22 cellular contexts compared by ENCODE assay signal in genomic region chrX:153868576-153869472, GRCh38. TPM values are rescaled to one million over a fixed set of nuclear protein-coding genes. Genes with fewer than 3 reads are reported as not detected.
A peak's percentile ranks its signal among the peaks of the same experiment; 100 is the strongest.
DNase-seq lines count a peak whose midpoint lies in the region; ATAC-seq, FAIRE-seq and TF ChIP-seq lines count a peak whose summit lies in the region.
"Had no signal": no experiment of that assay in that cellular context is flagged by ENCODE, and none has a peak within 500 bp of the region (broad histone marks: within the 10 kb centered on the region; RNA-seq: fewer than 3 reads in every experiment).

No MANE protein-coding gene starts in this region.

- no peak overlapping the region for H3K27ac ChIP-seq in lower lobe of right lung
- H3K27ac ChIP-seq: BLaER1 had no signal

- no peaks in the 10 kb centered on the region for H3K36me3 Mint-ChIP-seq in chondrocyte (ENCODE audit: low read depth)
- H3K36me3 Mint-ChIP-seq: CD14-positive monocyte; CD4-positive, alpha-beta memory T cell had no signal

- no peaks in the 10 kb centered on the region for H3K36me3 ChIP-seq in lower lobe of right lung

- H3K4me1 ChIP-seq in lower lobe of right lung = no peaks in the 10 kb centered on the region

- intact Hi-C loops in posterior vena cava (cut with DNase I) (no loop called here), lower lobe of right lung (cut with DNase I) (no loop called here)

- peak; percentile 9 for DNase-seq in activated effector memory CD4-positive, alpha-beta T cell treated with anti-CD3 and anti-CD28 coated beads, Interleukin-2, amount 50 U/mL, for 16 hours
- no peak for DNase-seq in activated effector memory CD4-positive, alpha-beta T cell treated with Interleukin-2 at 50 U/mL for 16 hours
- DNase-seq in GM12892 (ENCODE audit: insufficient read length) (peak; percentile 13), chondrocyte (ENCODE audit: low spot score) (peak; percentile 79), posterior vena cava (ENCODE audit: low spot score) (peak; percentile 75), GM19240 (ENCODE audit: insufficient read length, low spot score) (no peak), lower lobe of right lung (no peak)
- DNase-seq in central memory CD4-positive, alpha-beta T cell = no peak
- DNase-seq: CD4-positive, alpha-beta memory T cell; DMS153; DMS79; GDM1; GOT3; H9 had no signal

- no peaks in the 10 kb centered on the region for H3K4me1 Mint-ChIP-seq in chondrocyte (ENCODE audit: low read depth)
- H3K4me1 Mint-ChIP-seq: CD14-positive monocyte; CD4-positive, alpha-beta memory T cell; IgD-negative memory B cell had no signal

- no peaks in the 10 kb centered on the region for H3K27me3 Mint-ChIP-seq in chondrocyte (ENCODE audit: low read depth)
- H3K27me3 Mint-ChIP-seq: CD4-positive, alpha-beta memory T cell had no signal

- no peak for TF ChIP-seq POLR2A in GM12892 (IDR thresholded peaks at IDR 0.05; ENCODE audit: low read depth, low read length)

- H3K4me3 ChIP-seq in lower lobe of right lung = no peak overlapping the region
- H3K4me3 ChIP-seq: BLaER1 had no signal

- no peak overlapping the region for H3K4me3 Mint-ChIP-seq in chondrocyte (ENCODE audit: unreplicated experiment)
- H3K4me3 Mint-ChIP-seq: CD14-positive monocyte; CD4-positive, alpha-beta memory T cell; H9; IgD-negative memory B cell had no signal

- TF ChIP-seq CTCF in chondrocyte (IDR thresholded peaks at IDR 0.05) (no peak), lower lobe of right lung (IDR thresholded peaks at IDR 0.05) (no peak)

- FAIRE-seq in GM12892 (lab: Jason Lieb, UNC) = no peak
- FAIRE-seq: GM18507, HepG2 had no signal

- no peak for ATAC-seq in lower lobe of right lung
- ATAC-seq: HepG2 had no signal

- no peaks in the 10 kb centered on the region for H3K27me3 ChIP-seq in lower lobe of right lung (ENCODE audit: low read depth)

- H3K9me3 ChIP-seq in lower lobe of right lung = no peaks in the 10 kb centered on the region
- H3K9me3 ChIP-seq: BLaER1 had no signal

- no peaks in the 10 kb centered on the region for H3K9me3 Mint-ChIP-seq in chondrocyte (ENCODE audit: low read depth)
- H3K9me3 Mint-ChIP-seq: CD4-positive, alpha-beta memory T cell; IgD-negative memory B cell had no signal

- H3K27ac Mint-ChIP-seq in chondrocyte (ENCODE audit: unreplicated experiment) = no peak overlapping the region
- H3K27ac Mint-ChIP-seq: CD14-positive monocyte; CD4-positive, alpha-beta memory T cell; H9; IgD-negative memory B cell had no signal

RNA-seq across cellular contexts. Expression of gene L1CAM, which starts 17.1 kb away (rescaled TPM):
- 0.21 TPM for polyA plus RNA-seq in GM12892 (2012; ENCODE audit: missing spikeins)
- total RNA-seq in chondrocyte = 2.2 to 2.9 TPM (median 2.5 TPM) in 3 replicates
- total RNA-seq in posterior vena cava = 1 to 10 TPM; 3.8 to 4.4 TPM
- total RNA-seq in lower lobe of right lung = 1.6 TPM
- polyA plus RNA-seq: CD14-positive monocyte had no signal

RNA-seq across cellular contexts. Expression of gene AVPR2, which starts 35.6 kb away (rescaled TPM):
- 0.17 TPM for polyA plus RNA-seq in GM12892 (2012; ENCODE audit: missing spikeins)
- total RNA-seq in chondrocyte (not detected in 3 replicates), posterior vena cava (1 to 10 TPM; 1.4 to 2.0 TPM), lower lobe of right lung (1.9 TPM)
- total RNA-seq: A673; CD4-positive, alpha-beta memory T cell; Daoy; H9; HepG2 had no signal
- polyA plus RNA-seq: AG04450, HepG2, IgD-negative memory B cell had no signal

RNA-seq across cellular contexts. Expression of gene PDZD4, which starts 38.5 kb away (rescaled TPM):
- polyA plus RNA-seq in GM12892 (2012; ENCODE audit: missing spikeins) = not detected
- total RNA-seq in chondrocyte (24.8 to 27.2 TPM (median 25.4 TPM) in 3 replicates), posterior vena cava (10 to 100 TPM; 21.0 to 22.9 TPM), lower lobe of right lung (8.5 TPM)
- total RNA-seq: HepG2 had no signal
- polyA plus RNA-seq: CD14-positive monocyte, HepG2 had no signal

RNA-seq across cellular contexts. Expression of gene ARHGAP4, which starts 57.2 kb away (rescaled TPM):
- polyA plus RNA-seq in GM12892 (2012; ENCODE audit: missing spikeins) = 23.2 TPM
- total RNA-seq in chondrocyte = 2.8 to 3.7 TPM (median 3.1 TPM) in 3 replicates
- 10 to 100 TPM; 36.3 to 47.1 TPM for total RNA-seq in posterior vena cava
- 70.7 TPM for total RNA-seq in lower lobe of right lung

Comparison
In these comparisons a context has a peak if more than half of its experiments do, and no peak if none do; other contexts are left out.
1. DNase-seq: peak in activated effector memory CD4-positive, alpha-beta T cell treated with anti-CD3 and anti-CD28 coated beads, Interleukin-2, amount 50 U/mL, for 16 hours (single experiment), GM12892 (single experiment), chondrocyte (single experiment) and posterior vena cava (single experiment); none in activated effector memory CD4-positive, alpha-beta T cell treated with Interleukin-2 at 50 U/mL for 16 hours (single experiment), central memory CD4-positive, alpha-beta T cell (single experiment), GM19240 (single experiment) and lower lobe of right lung (single experiment).